8 cellular contexts compared by ENCODE assay signal in the genomic region with DNA sequence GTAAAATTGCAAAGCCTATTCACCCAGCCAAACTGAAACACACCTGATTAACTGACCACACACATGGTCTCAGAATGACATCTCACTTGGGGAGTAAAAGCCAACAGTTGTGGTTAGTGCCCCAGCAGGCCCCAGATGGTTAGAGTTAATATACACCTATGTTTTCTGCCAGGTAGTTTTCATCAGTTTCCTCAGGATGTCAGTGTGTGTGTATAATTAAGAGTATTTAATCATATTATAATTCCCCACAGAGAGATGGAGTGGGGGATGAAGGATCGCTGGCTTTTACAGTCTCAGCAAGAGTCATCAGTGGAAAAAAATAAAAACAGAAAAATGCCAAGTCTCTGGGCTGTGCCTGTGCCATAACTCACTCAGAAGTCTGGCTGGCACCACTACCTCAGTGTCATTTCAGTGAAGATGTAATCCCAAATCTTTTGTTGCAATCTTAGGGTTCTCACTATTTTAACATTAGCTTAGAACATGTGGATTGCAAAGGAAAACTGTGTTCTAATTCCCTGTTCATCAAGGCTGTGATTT.
DNase-seq lines count a peak whose midpoint lies in the region; ATAC-seq and TF ChIP-seq lines count a peak whose summit lies in the region.

No MANE protein-coding gene starts in this region.

- ATAC-seq in GM19043 (IDR thresholded peaks at IDR 0.05; ENCODE audit: low read depth, unreplicated experiment) (peak; percentile 62), HG03196 (IDR thresholded peaks at IDR 0.05; ENCODE audit: unreplicated experiment) (peak; percentile 52)

- H3K27me3 ChIP-seq in esophagus squamous epithelium: no peaks in the 10 kb centered on the region
- no peaks in the 10 kb centered on the region for H3K27me3 ChIP-seq in ovary

- intact Hi-C loops in esophagus squamous epithelium (cut with DNase I): no loop called here
- intact Hi-C loops in ovary (cut with DNase I): no loop called here

- 35 to 40% methylated on average over 1 of the region's 1 CpG for WGBS in esophagus squamous epithelium, 2 donors
- WGBS in ovary, 3 donors: 80 to 89% (median 81%) methylated on average over 1 of the region's 1 CpG

- H3K36me3 ChIP-seq in esophagus squamous epithelium: no peaks in the 10 kb centered on the region
- H3K36me3 ChIP-seq in ovary: no peaks in the 10 kb centered on the region

- H3K27ac ChIP-seq in esophagus squamous epithelium: peak overlapping the region in 3 of 4 donors; percentile 19 to 79 (median 43)
- no peak overlapping the region for H3K27ac ChIP-seq in ovary

- H3K4me1 ChIP-seq in esophagus squamous epithelium (peaks cover 7 to 60% (median 30%) of the 10 kb centered on the region in 3 donors), ovary (ENCODE audit: insufficient read depth) (peaks cover 11% of the 10 kb centered on the region)

- DNase-seq in A172 (ENCODE audit: low spot score) (peak; percentile 26), esophagus squamous epithelium (lab: John Stamatoyannopoulos, UW) (no peak), SHP77 treated with DMSO at 0.1 percent for 48 hours (lab: John Stamatoyannopoulos, UW) (no peak), 8988T (no peak), ovary (no peak), HT-29 (ENCODE audit: low spot score) (no peak)

- no peak for TF ChIP-seq CTCF in esophagus squamous epithelium (IDR thresholded peaks at IDR 0.05)
- TF ChIP-seq CTCF in ovary (IDR thresholded peaks at IDR 0.05): no peak

- H3K9me3 ChIP-seq in esophagus squamous epithelium: no peaks in the 10 kb centered on the region
- no peaks in the 10 kb centered on the region for H3K9me3 ChIP-seq in ovary

- TF ChIP-seq EP300 in ovary (IDR thresholded peaks at IDR 0.05): no peak

- TF ChIP-seq POLR2A in esophagus squamous epithelium (IDR thresholded peaks at IDR 0.05) (no peak), ovary (IDR thresholded peaks at IDR 0.05) (no peak)

- H3K4me3 ChIP-seq in esophagus squamous epithelium (no peak overlapping the region), ovary (no peak overlapping the region)

Comparison
In these comparisons a context has a peak if more than half of its experiments do, and no peak if none do; other contexts are left out.
1. H3K27ac ChIP-seq: peak in esophagus squamous epithelium (3 of 4); none in ovary (0 of 2).